12 cellular contexts compared by ENCODE assay signal in genomic region chr5:33321026-33321425, GRCh38.
DNase-seq lines count a peak whose midpoint lies in the region; ATAC-seq, FAIRE-seq and TF ChIP-seq lines count a peak whose summit lies in the region.
"Had no signal": no experiment of that assay in that cellular context is flagged by ENCODE, and none has a peak within 500 bp of the region (broad histone marks: within the 10 kb centered on the region; RNA-seq: fewer than 3 reads in every experiment).

No MANE protein-coding gene starts in this region.

- no peak for TF ChIP-seq POLR2A in sigmoid colon (IDR thresholded peaks at IDR 0.05)

- no peak for TF ChIP-seq CTCF in astrocyte (IDR thresholded peaks at IDR 0.05; ENCODE audit: insufficient read depth, low read depth, low read length)
- TF ChIP-seq CTCF in sigmoid colon (IDR thresholded peaks at IDR 0.05) = no peak
- no peak for TF ChIP-seq CTCF in endodermal cell (conservative IDR thresholded peaks at IDR 0.05)

- H3K4me2 ChIP-seq in astrocyte (ENCODE audit: low read length) = peak overlapping the region; percentile 35

- no peaks in the 10 kb centered on the region for H3K36me3 Mint-ChIP-seq in astrocyte (ENCODE audit: low read depth, unreplicated experiment)
- no peaks in the 10 kb centered on the region for H3K36me3 Mint-ChIP-seq in endodermal cell (ENCODE audit: low read depth)
- H3K36me3 Mint-ChIP-seq: brain had no signal

- peak in 2 of 4 donors; percentile 19 to 56 for TF ChIP-seq EP300 in sigmoid colon (IDR thresholded peaks at IDR 0.05)

- intact Hi-C loops in left cardiac atrium (cut with DNase I) (no loop called here), sigmoid colon (cut with DNase I) (loop anchor here (5.0 kb wide), 2 partner anchors 41 to 86 kb away; no protein-coding TSS in a partner anchor)

- no peaks in the 10 kb centered on the region for H3K9me3 ChIP-seq in astrocyte (ENCODE audit: insufficient read depth, low read depth, low read length)
- H3K9me3 ChIP-seq in sigmoid colon = no peaks in the 10 kb centered on the region
- no peaks in the 10 kb centered on the region for H3K9me3 ChIP-seq in endodermal cell (ENCODE audit: control insufficient read depth, low read length)
- H3K9me3 ChIP-seq: HAP-1, prostate gland had no signal

- DNase-seq in GM03348 (ENCODE audit: low spot score) (peak; percentile 81), astrocyte (ENCODE audit: low read depth) (peak; percentile 99), left cardiac atrium (peak; percentile 34), sigmoid colon (peak; percentile 87), DMS153 treated with DMSO at 0.1 percent for 48 hours (lab: John Stamatoyannopoulos, UW; ENCODE audit: unreplicated experiment) (no peak), germinal center (ENCODE audit: low spot score) (no peak), endodermal cell (no peak)
- DNase-seq: NCI-H1694 treated with DMSO at 0.1 percent for 48 hours had no signal

- H3K27ac ChIP-seq in astrocyte (ENCODE audit: low read depth, low read length) = peak overlapping the region; percentile 95
- H3K27ac ChIP-seq in sigmoid colon = peak overlapping the region; percentile 55 to 77 (median 72)
- no peak overlapping the region for H3K27ac ChIP-seq in endodermal cell (ENCODE audit: low read depth, low read length)
- H3K27ac ChIP-seq: prostate gland had no signal

- peaks cover 19% of the 10 kb centered on the region for H3K4me1 ChIP-seq in astrocyte (ENCODE audit: insufficient read depth, low read length)
- peaks cover 0 to 50% (median 37%) of the 10 kb centered on the region in 4 donors for H3K4me1 ChIP-seq in sigmoid colon
- no peaks in the 10 kb centered on the region for H3K4me1 ChIP-seq in endodermal cell (ENCODE audit: control insufficient read depth, insufficient read depth, low read length)
- H3K4me1 ChIP-seq: HAP-1, prostate gland had no signal

- FAIRE-seq in astrocyte (lab: Jason Lieb, UNC) = peak; percentile 100

- no peaks in the 10 kb centered on the region for H3K36me3 ChIP-seq in astrocyte (ENCODE audit: insufficient read depth, low read length)
- H3K36me3 ChIP-seq in sigmoid colon = no peaks in the 10 kb centered on the region
- no peaks in the 10 kb centered on the region for H3K36me3 ChIP-seq in endodermal cell (ENCODE audit: control insufficient read depth, insufficient read depth, low read length)
- H3K36me3 ChIP-seq: HAP-1, prostate gland had no signal

- H3K4me3 Mint-ChIP-seq in astrocyte (ENCODE audit: unreplicated experiment) = no peak overlapping the region
- no peak overlapping the region for H3K4me3 Mint-ChIP-seq in endodermal cell
- H3K4me3 Mint-ChIP-seq: brain had no signal

- H3K27me3 ChIP-seq in astrocyte (ENCODE audit: insufficient read depth, low read length) (no peaks in the 10 kb centered on the region), sigmoid colon (no peaks in the 10 kb centered on the region), endodermal cell (ENCODE audit: control insufficient read depth, insufficient read depth, low read length, poor library complexity, severe bottlenecking) (no peaks in the 10 kb centered on the region)

- H2AFZ ChIP-seq in astrocyte (ENCODE audit: low read depth, low read length) = no peak overlapping the region

- 75 to 93% methylated on average over 1 of the region's 1 CpG for WGBS in sigmoid colon, 2 donors
- 100% methylated on average over 1 of the region's 1 CpG; no CpG with 5 or more reads in 1 of the 2 experiments for WGBS in endodermal cell (ENCODE audit: insufficient coverage in 1 of 2, insufficient read length in 1 of 2), 2 experiments

- H3K79me2 ChIP-seq in astrocyte (ENCODE audit: insufficient read depth, low read length) = no peaks in the 10 kb centered on the region

- H4K20me1 ChIP-seq in astrocyte (ENCODE audit: insufficient read depth, low read length) = no peaks in the 10 kb centered on the region

- H3K4me3 ChIP-seq in astrocyte (ENCODE audit: insufficient read depth, low read depth, low read length) (no peak overlapping the region), sigmoid colon (no peak overlapping the region), endodermal cell (ENCODE audit: low read length) (no peak overlapping the region)
- H3K4me3 ChIP-seq: HAP-1, prostate gland had no signal

- peak overlapping the region; percentile 67 for H3K9ac ChIP-seq in astrocyte (ENCODE audit: low read length)
- no peak overlapping the region for H3K9ac ChIP-seq in endodermal cell (ENCODE audit: extremely low read depth, low read length, poor library complexity, severe bottlenecking)

- peak; percentile 80 to 96 for ATAC-seq in left cardiac atrium
- ATAC-seq in GM21786 (IDR thresholded peaks at IDR 0.05; ENCODE audit: unreplicated experiment) = no peak

- H3K9me3 Mint-ChIP-seq in astrocyte (ENCODE audit: unreplicated experiment) (no peaks in the 10 kb centered on the region), endodermal cell (no peaks in the 10 kb centered on the region)
- H3K9me3 Mint-ChIP-seq: brain had no signal

- H3K27ac Mint-ChIP-seq in astrocyte (ENCODE audit: unreplicated experiment) = peak overlapping the region; percentile 63
- no peak overlapping the region for H3K27ac Mint-ChIP-seq in endodermal cell

- H3K27me3 Mint-ChIP-seq in astrocyte (ENCODE audit: low read depth, unreplicated experiment) (no peaks in the 10 kb centered on the region), endodermal cell (ENCODE audit: insufficient read depth) (no peaks in the 10 kb centered on the region)

- H3K4me1 Mint-ChIP-seq in astrocyte (ENCODE audit: low read depth, unreplicated experiment) (no peaks in the 10 kb centered on the region), endodermal cell (no peaks in the 10 kb centered on the region)
- H3K4me1 Mint-ChIP-seq: brain had no signal

Comparison
In these comparisons a context has a peak if more than half of its experiments do, and no peak if none do; other contexts are left out.
1. DNase-seq: peak in GM03348 (single experiment), astrocyte (single experiment), left cardiac atrium (single experiment) and sigmoid colon (single experiment); none in DMS153 treated with DMSO at 0.1 percent for 48 hours (single experiment), germinal center (single experiment) and endodermal cell (single experiment).